In genomic region chr12:56789429-56789828, GRCh38 we compare ENCODE assay signal across 3 cellular contexts. TPM values are rescaled to one million over a fixed set of nuclear protein-coding genes. Genes with fewer than 3 reads are reported as not detected.
"Had no signal": no experiment of that assay in that cellular context is flagged by ENCODE, and none has a peak within 500 bp of the region (broad histone marks: within the 10 kb centered on the region; RNA-seq: fewer than 3 reads in every experiment).

No MANE protein-coding gene starts in this region.

RNA-seq across cellular contexts. Expression of gene HSD17B6, which starts 26.3 kb away (rescaled TPM):
- total RNA-seq: ascending aorta, cardiac septum had no signal
- polyA plus RNA-seq: cardiac muscle cell had no signal
